16 cellular contexts compared by ENCODE assay signal in the genomic region with DNA sequence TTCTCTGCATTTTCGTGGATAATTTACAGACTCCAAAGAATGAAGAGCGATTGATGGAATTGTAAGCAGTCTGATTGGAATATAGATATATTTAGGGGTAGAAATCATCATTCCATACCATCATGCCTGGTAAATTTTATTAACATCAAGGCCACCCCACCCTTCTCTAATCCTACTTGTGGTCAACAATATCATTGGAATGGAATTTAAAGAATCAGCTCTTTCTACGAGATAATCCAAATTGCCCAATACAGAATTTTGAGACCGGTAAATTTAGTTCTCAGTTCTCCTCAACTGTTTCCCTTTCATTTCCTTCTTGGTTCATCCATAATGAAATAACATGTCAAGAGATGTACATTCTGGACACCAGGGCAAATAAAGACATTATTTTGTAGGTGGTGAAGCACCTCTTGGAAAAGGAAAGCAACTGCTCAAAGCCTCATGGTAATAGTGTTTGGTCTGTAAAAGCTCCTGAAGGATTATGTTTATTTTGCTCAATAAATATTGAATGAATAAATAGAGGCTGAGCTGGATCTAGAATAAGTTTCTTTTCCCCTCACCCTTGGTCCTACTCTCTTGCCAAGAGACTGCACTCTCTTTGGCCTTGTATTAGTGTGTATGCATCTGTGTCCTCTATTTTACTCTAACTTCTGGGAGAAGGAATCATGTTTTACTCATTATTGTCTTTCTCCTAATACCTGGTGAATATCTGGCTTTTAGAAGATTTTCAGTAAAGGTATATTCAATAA.
DNase-seq lines count a peak whose midpoint lies in the region; ATAC-seq, FAIRE-seq and TF ChIP-seq lines count a peak whose summit lies in the region.
"Had no signal": no experiment of that assay in that cellular context is flagged by ENCODE, and none has a peak within 500 bp of the region (broad histone marks: within the 10 kb centered on the region; RNA-seq: fewer than 3 reads in every experiment).

No MANE protein-coding gene starts in this region.

- no peak for ATAC-seq in GM21390 (IDR thresholded peaks at IDR 0.05; ENCODE audit: unreplicated experiment)
- no peak for ATAC-seq in GM18909 (IDR thresholded peaks at IDR 0.05; ENCODE audit: poor library complexity, unreplicated experiment)
- ATAC-seq: left colon, natural killer cell had no signal

- peaks cover 17% of the 10 kb centered on the region for H3K27me3 ChIP-seq in OCI-LY3 (ENCODE audit: low read depth, low read length)
- H3K27me3 ChIP-seq: suprapubic skin had no signal

- H3K4me2 ChIP-seq in OCI-LY3 (ENCODE audit: low read length) = peak overlapping the region; percentile 15; the same call in 1 of the 2 replicates

- peak; percentile 30 for DNase-seq in H54 (ENCODE audit: insufficient read length, low spot score)
- peak; percentile 68 for DNase-seq in dedifferentiated amniotic fluid mesenchymal stem cell (ENCODE audit: extremely low spot score)
- peak; percentile 36 for DNase-seq in renal cortical epithelial cell (ENCODE audit: low read depth)
- no peak for DNase-seq in NOMO-1 treated with DMSO at 0.1 percent for 48 hours (lab: John Stamatoyannopoulos, UW; ENCODE audit: unreplicated experiment)
- DNase-seq: activated CD8-positive, alpha-beta memory T cell treated with anti-CD3 and anti-CD28 coated beads for 24 hours; activated naive CD4-positive, alpha-beta T cell treated with anti-CD3 and anti-CD28 coated beads for 36 hours; left colon; natural killer cell; NCI-H2171 treated with DMSO at 0.1 percent for 48 hours; T1000 had no signal

- H3K4me1 ChIP-seq in OCI-LY3 (ENCODE audit: low read length) = peaks cover 11% of the 10 kb centered on the region

- no peak overlapping the region for H3K27ac ChIP-seq in OCI-LY3 (ENCODE audit: low read length)
- H3K27ac ChIP-seq: skin epidermis, suprapubic skin had no signal

- no peaks in the 10 kb centered on the region for H3K79me2 ChIP-seq in OCI-LY3 (ENCODE audit: low read length)

- H3K36me3 ChIP-seq in OCI-LY3 (replicated peaks; ENCODE audit: low read depth, low read length) = no peaks in the 10 kb centered on the region
- H3K36me3 ChIP-seq: suprapubic skin had no signal

- H4K20me1 ChIP-seq in OCI-LY3 (ENCODE audit: insufficient read depth, low read length) = no peaks in the 10 kb centered on the region

- FAIRE-seq in H54 (lab: Jason Lieb, UNC) = peak; percentile 98
- FAIRE-seq: RCC 7860 had no signal

- no peak overlapping the region for H3K9ac ChIP-seq in OCI-LY3 (ENCODE audit: low read length)

- H2AFZ ChIP-seq in OCI-LY3 (ENCODE audit: low read depth, low read length) = no peak overlapping the region

- H3K4me3 ChIP-seq in OCI-LY3 (ENCODE audit: low read length) = no peak overlapping the region
- H3K4me3 ChIP-seq: skin epidermis, suprapubic skin had no signal

- no peak for TF ChIP-seq CTCF in OCI-LY3 (IDR thresholded peaks at IDR 0.05; ENCODE audit: low read depth, low read length)

- TF ChIP-seq POLR2A in H54 (IDR thresholded peaks at IDR 0.05; ENCODE audit: low read depth, low read length) = no peak

- H3K9me3 ChIP-seq in OCI-LY3 (ENCODE audit: insufficient read depth, low read length) = no peaks in the 10 kb centered on the region
- H3K9me3 ChIP-seq: suprapubic skin had no signal
